Comparison of ENCODE assay signal across 1 cellular context in the genomic region with DNA sequence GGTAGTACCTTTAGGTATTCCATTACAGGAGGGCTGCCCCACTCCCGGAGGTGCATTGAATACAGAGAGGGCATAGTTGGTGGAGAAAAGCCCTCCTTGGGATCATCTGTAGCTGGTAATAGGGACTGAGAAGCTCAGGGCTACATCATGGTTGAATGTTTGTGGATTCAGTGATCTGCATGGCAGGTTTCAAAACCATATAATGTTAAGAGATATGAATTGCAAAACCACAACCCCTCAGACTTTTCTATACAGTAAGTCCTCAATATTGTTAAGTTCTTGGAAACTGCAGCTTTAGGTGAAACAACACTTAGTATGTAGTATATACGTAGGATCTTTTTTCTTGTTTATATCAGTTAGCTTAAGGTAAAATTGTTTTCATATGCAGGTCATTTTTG.
A peak's percentile ranks its signal among the peaks of the same experiment; 100 is the strongest.
TF ChIP-seq lines count a peak whose summit lies in the region.

No MANE protein-coding gene starts in this region.

TF ChIP-seq in HepG2, 621 proteins besides CTCF, POLR2A, EP300 and RAD21 (continued from another document):
- TF ChIP-seq, protein P1, sequence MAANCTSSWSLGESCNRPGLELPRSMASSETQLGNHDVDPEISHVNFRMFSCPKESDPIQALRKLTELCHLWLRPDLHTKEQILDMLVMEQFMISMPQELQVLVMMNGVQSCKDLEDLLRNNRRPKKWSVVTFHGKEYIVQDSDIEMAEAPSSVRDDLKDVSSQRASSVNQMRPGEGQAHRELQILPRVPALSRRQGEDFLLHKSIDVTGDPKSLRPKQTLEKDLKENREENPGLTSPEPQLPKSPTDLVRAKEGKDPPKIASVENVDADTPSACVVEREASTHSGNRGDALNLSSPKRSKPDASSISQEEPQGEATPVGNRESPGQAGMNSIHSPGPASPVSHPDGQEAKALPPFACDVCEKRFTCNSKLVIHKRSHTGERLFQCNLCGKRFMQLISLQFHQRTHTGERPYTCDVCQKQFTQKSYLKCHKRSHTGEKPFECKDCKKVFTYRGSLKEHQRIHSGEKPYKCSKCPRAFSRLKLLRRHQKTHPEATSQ (CRISPR knock-in tag; IDR thresholded peaks at IDR 0.05; ENCODE audit: borderline replicate concordance), result peak; percentile 7; the same call in 1 of the 2 replicates
